In genomic region chr17:45096926-45097325, GRCh38 we compare ENCODE assay signal across 1 cellular context.
TF ChIP-seq lines count a peak whose summit lies in the region.

No MANE protein-coding gene starts in this region.

TF ChIP-seq in HepG2, 621 proteins besides CTCF, POLR2A, EP300 and RAD21:
- TF ChIP-seq AGO2 (optimal IDR thresholded peaks at IDR 0.05; ENCODE audit: low read depth, low read length) (peak; percentile 22), MBD4 (IDR thresholded peaks at IDR 0.05; ENCODE audit: borderline replicate concordance, low read length) (no peak), ZNF619 (CRISPR knock-in tag; IDR thresholded peaks at IDR 0.05) (no peak)
